22 cellular contexts compared by ENCODE assay signal in genomic region chr9:124502711-124503702, GRCh38. TPM values are rescaled to one million over a fixed set of nuclear protein-coding genes. Genes with fewer than 3 reads are reported as not detected.
DNase-seq lines count a peak whose midpoint lies in the region; ATAC-seq and TF ChIP-seq lines count a peak whose summit lies in the region.
"Had no signal": no experiment of that assay in that cellular context is flagged by ENCODE, and none has a peak within 500 bp of the region (broad histone marks: within the 10 kb centered on the region; RNA-seq: fewer than 3 reads in every experiment).

No MANE protein-coding gene starts in this region.

- H3K9ac ChIP-seq in neuronal stem cell (ENCODE audit: low read depth, low read length, poor library complexity): no peak overlapping the region

- H3K4me1 ChIP-seq in RWPE2 (ENCODE audit: insufficient read depth, poor library complexity, severe bottlenecking) (no peaks in the 10 kb centered on the region), neuronal stem cell (ENCODE audit: control insufficient read depth in 2 of 2, insufficient read depth in 1 of 2, low read depth in 1 of 2, low read length in 2 of 2) (peaks cover 0 to 8% of the 10 kb centered on the region in 2 donors)

- no peak overlapping the region for H4K8ac ChIP-seq in neuronal stem cell (ENCODE audit: low read depth, low read length)

- peak overlapping the region; percentile 61 for H2BK120ac ChIP-seq in neuronal stem cell (ENCODE audit: low read depth, low read length)

- TF ChIP-seq CTCF in RWPE2 (IDR thresholded peaks at IDR 0.05; ENCODE audit: poor library complexity, severe bottlenecking): no peak
- TF ChIP-seq CTCF in glutamatergic neuron (IDR thresholded peaks at IDR 0.05; ENCODE audit: partially characterized antibody, unreplicated experiment): no peak

- H2BK15ac ChIP-seq in neuronal stem cell (ENCODE audit: low read length): peak overlapping the region; percentile 72

- peak overlapping the region; percentile 80 for H2AFZ ChIP-seq in neuronal stem cell (ENCODE audit: low read length)

- no peak overlapping the region for H2BK5ac ChIP-seq in neuronal stem cell (ENCODE audit: low read length)

- H3K27me3 ChIP-seq in RWPE2 (ENCODE audit: insufficient read depth, poor library complexity, severe bottlenecking): peaks cover 49% of the 10 kb centered on the region
- peaks cover 28 to 94% (median 47%) of the 10 kb centered on the region in 3 experiments for H3K27me3 ChIP-seq in neuronal stem cell (ENCODE audit: control insufficient read depth in 3 of 3, insufficient read depth in 3 of 3, low read depth in 1 of 3, low read length in 3 of 3)

- peak overlapping the region; percentile 95 for H3K18ac ChIP-seq in neuronal stem cell (ENCODE audit: low read length)

- H3K27ac ChIP-seq in RWPE2 (ENCODE audit: poor library complexity, severe bottlenecking) (no peak overlapping the region), neuronal stem cell (replicated peaks; ENCODE audit: low read length) (no peak overlapping the region)
- H3K27ac ChIP-seq: body of pancreas, HL-60, left lung, SJSA1, stomach, uterus had no signal

- no peak overlapping the region for H3K27ac Mint-ChIP-seq in glutamatergic neuron (ENCODE audit: unreplicated experiment)
- H3K27ac Mint-ChIP-seq: activated CD4-positive, alpha-beta T cell treated with anti-CD3 and anti-CD28 coated beads, Interleukin-2, amount 10 ng/mL, durations not matched to agents 24 days and 14 days; CD4-positive, alpha-beta memory T cell had no signal

- peak overlapping the region; percentile 92 for H2AK5ac ChIP-seq in neuronal stem cell (ENCODE audit: low read depth, low read length)

- peaks cover 23% of the 10 kb centered on the region for H3K27me3 Mint-ChIP-seq in glutamatergic neuron (ENCODE audit: unreplicated experiment)

- H3K36me3 Mint-ChIP-seq in glutamatergic neuron (ENCODE audit: unreplicated experiment): no peaks in the 10 kb centered on the region
- H3K36me3 Mint-ChIP-seq: activated naive CD4-positive, alpha-beta T cell treated with anti-CD3 and anti-CD28 coated beads, Interleukin-2, amount 50 U/mL, for 24 hours had no signal

- peak overlapping the region; percentile 69 for H2BK12ac ChIP-seq in neuronal stem cell (ENCODE audit: low read length)

- H3K23ac ChIP-seq in neuronal stem cell (ENCODE audit: low read depth, low read length, poor library complexity): peak overlapping the region; percentile 61

- H3K79me1 ChIP-seq in neuronal stem cell (ENCODE audit: low read depth, low read length): no peaks in the 10 kb centered on the region

- H3K9me3 ChIP-seq in RWPE2 (ENCODE audit: severe bottlenecking): no peaks in the 10 kb centered on the region
- H3K9me3 ChIP-seq in neuronal stem cell (replicated peaks in 1 of 2; ENCODE audit: control insufficient read depth in 2 of 2, insufficient read depth in 1 of 2, low read depth in 1 of 2, low read length in 2 of 2): peaks cover 0 to 4% of the 10 kb centered on the region in 2 donors
- H3K9me3 ChIP-seq: body of pancreas, left lung, SJSA1, stomach, uterus had no signal

- H3K4me1 Mint-ChIP-seq in glutamatergic neuron (ENCODE audit: low read depth, unreplicated experiment): peaks cover 5% of the 10 kb centered on the region

- peak overlapping the region; percentile 87 for H3K14ac ChIP-seq in neuronal stem cell (ENCODE audit: low read length)

- no peak overlapping the region for H4K91ac ChIP-seq in neuronal stem cell (ENCODE audit: low read depth, low read length, poor library complexity)

- WGBS in neuronal stem cell (ENCODE audit: extremely low coverage in 2 of 2, insufficient read length in 2 of 2, insufficient replicate concordance in 1 of 2), 2 donors: no CpG with 5 or more reads among the region's 96 CpGs

- DNase-seq in NCI-H2227 (lab: John Stamatoyannopoulos, UW; ENCODE audit: unreplicated experiment) (peak; percentile 31), NCI-H2227 treated with DMSO at 0.1 percent for 48 hours (lab: John Stamatoyannopoulos, UW) (no peak), RWPE2 (ENCODE audit: low spot score) (peak; percentile 63), glutamatergic neuron (peak; percentile 46), neuronal stem cell (ENCODE audit: low spot score) (no peak), T-helper 2 cell (no peak), Ammon's horn (ENCODE audit: low spot score) (no peak)
- no peak for DNase-seq in activated CD8-positive, alpha-beta memory T cell treated with anti-CD3 and anti-CD28 coated beads, Interleukin-2, amount 50 U/mL, for 48 hours
- DNase-seq: activated CD4-positive, alpha-beta T cell treated with anti-CD3 and anti-CD28 coated beads, Interleukin-2, amount 10 ng/mL, durations not matched to agents 24 days and 14 days; activated T-cell treated with anti-CD3 and anti-CD28 coated beads for 4 hours; body of pancreas; CD4-positive, alpha-beta memory T cell; NCI-H510A treated with DMSO at 0.1 percent for 48 hours; stimulated activated CD4-positive, alpha-beta T cell treated with anti-CD3 and anti-CD28 coated beads, Interleukin-15, amount 100 ng/mL, for 24 hours; stomach; uterus had no signal

- H3K9me3 Mint-ChIP-seq in glutamatergic neuron (ENCODE audit: unreplicated experiment): peaks cover 3% of the 10 kb centered on the region
- H3K9me3 Mint-ChIP-seq: activated CD4-positive, alpha-beta T cell treated with anti-CD3 and anti-CD28 coated beads, Interleukin-2, amount 10 ng/mL, durations not matched to agents 24 days and 14 days; activated naive CD4-positive, alpha-beta T cell treated with anti-CD3 and anti-CD28 coated beads, Interleukin-2, amount 50 U/mL, for 24 hours had no signal

- H3K4ac ChIP-seq in neuronal stem cell (ENCODE audit: low read length): no peak overlapping the region

- no peak for ATAC-seq in RWPE2 (ENCODE audit: low read depth)
- ATAC-seq: body of pancreas, left lung had no signal

- H3K4me3 Mint-ChIP-seq in glutamatergic neuron (ENCODE audit: unreplicated experiment): no peak overlapping the region

- H3K4me2 ChIP-seq in neuronal stem cell (ENCODE audit: insufficient read depth, low read length, poor library complexity, severe bottlenecking): peak overlapping the region; percentile 15

- H3K36me3 ChIP-seq in RWPE2 (ENCODE audit: low read depth) (no peaks in the 10 kb centered on the region), neuronal stem cell (replicated peaks in 1 of 2; ENCODE audit: control insufficient read depth in 2 of 2, insufficient read depth in 2 of 2, low read length in 2 of 2) (no peaks in the 10 kb centered on the region)
- H3K36me3 ChIP-seq: left lung, SJSA1, stomach, uterus had no signal

- H3K4me3 ChIP-seq in RWPE2 (ENCODE audit: severe bottlenecking) (no peak overlapping the region), neuronal stem cell (ENCODE audit: low read length in 2 of 2) (peak overlapping the region in 1 of 2 donors; percentile 39)
- H3K4me3 ChIP-seq: body of pancreas, SJSA1 had no signal

RNA-seq across cellular contexts. Expression of gene NR5A1, which starts 4.2 kb away (rescaled TPM):
- not detected for total RNA-seq in glutamatergic neuron (ENCODE audit: unreplicated experiment)
- 0.33 TPM for polyA plus RNA-seq in neuronal stem cell (2013, experiment 1 of 2)
- polyA plus RNA-seq in neuronal stem cell (2013, experiment 2 of 2): 0.30 TPM
- total RNA-seq: A172; activated CD4-positive, alpha-beta T cell treated with anti-CD3 and anti-CD28 coated beads, Interleukin-2, amount 10 ng/mL, durations not matched to agents 24 days and 14 days; body of pancreas; CD4-positive, alpha-beta memory T cell; fibroblast of lung; SJSA1; stomach had no signal
- polyA plus RNA-seq: CD4-positive, alpha-beta memory T cell; fibroblast of lung had no signal

RNA-seq across cellular contexts. Expression of gene ADGRD2, which starts 52.8 kb away (rescaled TPM):
- total RNA-seq in glutamatergic neuron (ENCODE audit: unreplicated experiment): not detected
- polyA plus RNA-seq in neuronal stem cell (2013, experiment 1 of 2): 0.54 TPM
- 0.58 TPM for polyA plus RNA-seq in neuronal stem cell (2013, experiment 2 of 2)
- total RNA-seq: A172; activated CD4-positive, alpha-beta T cell treated with anti-CD3 and anti-CD28 coated beads, Interleukin-2, amount 10 ng/mL, durations not matched to agents 24 days and 14 days; body of pancreas; CD4-positive, alpha-beta memory T cell; fibroblast of lung; left lung; SJSA1; stomach had no signal
- polyA plus RNA-seq: CD4-positive, alpha-beta memory T cell; fibroblast of lung; stomach had no signal

Comparison
In these comparisons a context has a peak if more than half of its experiments do, and no peak if none do; other contexts are left out.
1. DNase-seq: peak in NCI-H2227 (single experiment), RWPE2 (single experiment) and glutamatergic neuron (single experiment); none in NCI-H2227 treated with DMSO at 0.1 percent for 48 hours (single experiment), neuronal stem cell (single experiment), T-helper 2 cell (0 of 5), activated CD8-positive, alpha-beta memory T cell treated with anti-CD3 and anti-CD28 coated beads, Interleukin-2, amount 50 U/mL, for 48 hours (single experiment) and Ammon's horn (single experiment).